Comparison of ENCODE assay signal across 9 cellular contexts in the genomic region with DNA sequence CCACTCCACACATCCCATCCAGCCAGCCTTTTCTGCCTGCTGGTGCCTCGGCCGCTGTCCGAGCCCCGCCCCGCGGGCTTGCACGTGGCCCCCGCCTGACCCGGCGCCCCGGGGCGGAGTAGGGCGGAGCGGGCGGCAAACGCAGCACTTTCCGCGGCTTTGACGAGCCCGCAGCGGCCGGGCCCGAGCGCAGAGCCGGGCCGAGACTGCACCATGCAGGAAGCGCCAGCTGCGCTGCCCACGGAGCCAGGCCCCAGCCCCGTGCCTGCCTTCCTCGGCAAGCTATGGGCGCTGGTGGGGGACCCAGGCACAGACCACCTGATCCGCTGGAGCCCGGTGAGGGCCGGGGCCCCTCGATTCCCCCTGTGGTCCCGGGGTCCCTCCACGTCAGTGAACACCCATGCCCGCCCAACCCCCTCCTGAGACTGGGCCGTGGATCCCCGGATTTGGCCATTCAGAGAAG. TPM values are rescaled to one million over a fixed set of nuclear protein-coding genes. Genes with fewer than 3 reads are reported as not detected.
A peak's percentile ranks its signal among the peaks of the same experiment; 100 is the strongest.
DNase-seq lines count a peak whose midpoint lies in the region; ATAC-seq and TF ChIP-seq lines count a peak whose summit lies in the region.
"Had no signal": no experiment of that assay in that cellular context is flagged by ENCODE, and none has a peak within 500 bp of the region (broad histone marks: within the 10 kb centered on the region; RNA-seq: fewer than 3 reads in every experiment).

HSF4 (plus strand) TSS at position 147 of the 463 bp plus-strand sequence; CDS start at position 214, 67 bp downstream.

- H3K9me3 ChIP-seq in NT2/D1 (ENCODE audit: insufficient read depth, low read length), result no peaks in the 10 kb centered on the region
- H3K9me3 ChIP-seq in endocrine pancreas (ENCODE audit: control insufficient read depth, low read length), result no peaks in the 10 kb centered on the region
- H3K9me3 ChIP-seq in mucosa of rectum (ENCODE audit: control insufficient read depth in 2 of 2, low read length in 2 of 2), result no peaks in the 10 kb centered on the region
- H3K9me3 ChIP-seq in vagina, result no peaks in the 10 kb centered on the region

- H3K4me3 ChIP-seq in NT2/D1 (ENCODE audit: insufficient read length, low read depth), result peak within 1 kb of the TSS; percentile 47
- no peak within 1 kb of the TSS for H3K4me3 ChIP-seq in endocrine pancreas (ENCODE audit: control insufficient read depth, insufficient read depth, low read length)
- H3K4me3 ChIP-seq in mucosa of rectum (ENCODE audit: low read length in 2 of 2), result peak within 1 kb of the TSS; percentile 41 to 57
- peak within 1 kb of the TSS; percentile 44 to 45 for H3K4me3 ChIP-seq in vagina
- H3K4me3 ChIP-seq: SK-N-MC had no signal

- peak in 1 of 2 donors; percentile 35 for TF ChIP-seq POLR2A in vagina (IDR thresholded peaks at IDR 0.05)

- peaks cover 14% of the 10 kb centered on the region for H3K4me1 ChIP-seq in NT2/D1 (ENCODE audit: insufficient read depth, insufficient read length)
- H3K4me1 ChIP-seq in endocrine pancreas (ENCODE audit: control insufficient read depth, insufficient read depth, low read length), result no peaks in the 10 kb centered on the region
- H3K4me1 ChIP-seq in mucosa of rectum (ENCODE audit: control insufficient read depth in 2 of 2, insufficient read depth in 2 of 2, low read length in 2 of 2), result peaks cover 32 to 48% of the 10 kb centered on the region in 2 donors
- H3K4me1 ChIP-seq in vagina, result peaks cover 60% of the 10 kb centered on the region

- no peak for ATAC-seq in HG03139 (IDR thresholded peaks at IDR 0.05; ENCODE audit: unreplicated experiment)
- no peak for ATAC-seq in GM21390 (IDR thresholded peaks at IDR 0.05; ENCODE audit: unreplicated experiment)

- H3K9ac ChIP-seq in NT2/D1 (ENCODE audit: insufficient read length, low read depth) (peak within 1 kb of the TSS; percentile 76), endocrine pancreas (ENCODE audit: control insufficient read depth, insufficient read depth, low read length) (peak within 1 kb of the TSS; percentile 43), mucosa of rectum (ENCODE audit: low read depth in 1 of 2, low read length in 2 of 2) (peak within 1 kb of the TSS in 1 of 2 donors; percentile 45)

- H3K36me3 ChIP-seq in NT2/D1 (ENCODE audit: insufficient read depth, insufficient read length, low read length), result no peaks in the 10 kb centered on the region
- no peaks in the 10 kb centered on the region for H3K36me3 ChIP-seq in endocrine pancreas (ENCODE audit: control insufficient read depth, insufficient read depth, low read length)
- H3K36me3 ChIP-seq in mucosa of rectum (ENCODE audit: control insufficient read depth in 2 of 2, insufficient read depth in 2 of 2, low read length in 2 of 2), result no peaks in the 10 kb centered on the region
- no peaks in the 10 kb centered on the region for H3K36me3 ChIP-seq in vagina

- no peak for TF ChIP-seq CTCF in vagina (IDR thresholded peaks at IDR 0.05)

- peak; percentile 77 for DNase-seq in GM03348 (ENCODE audit: low spot score)
- DNase-seq in NT2/D1 (ENCODE audit: low read depth, low spot score), result no peak
- DNase-seq in vagina (ENCODE audit: extremely low spot score in 2 of 2), result no peak
- DNase-seq in SW480 (ENCODE audit: low spot score), result no peak

- H3K27ac ChIP-seq in mucosa of rectum (ENCODE audit: low read depth in 2 of 2, low read length in 2 of 2), result peak within 1 kb of the TSS in 1 of 2 donors; percentile 23
- H3K27ac ChIP-seq in vagina, result peak within 1 kb of the TSS; percentile 76
- H3K27ac ChIP-seq: SK-N-MC had no signal

- intact Hi-C loops in vagina (cut with DNase I), result no loop called here

- H3K27me3 ChIP-seq in NT2/D1 (ENCODE audit: insufficient read depth, insufficient read length), result peaks cover 98% of the 10 kb centered on the region
- H3K27me3 ChIP-seq in endocrine pancreas (ENCODE audit: control insufficient read depth, insufficient read depth, low read length), result no peaks in the 10 kb centered on the region
- H3K27me3 ChIP-seq in mucosa of rectum (ENCODE audit: control insufficient read depth in 2 of 2, insufficient read depth in 2 of 2, low read length in 2 of 2), result peaks cover 8 to 9% of the 10 kb centered on the region in 2 donors
- H3K27me3 ChIP-seq in vagina, result no peaks in the 10 kb centered on the region

RNA-seq across cellular contexts. Expression of gene HSF4, which starts in this region (rescaled TPM):
- total RNA-seq in vagina, result 54.3 TPM
